ENCODE assay signal across 26 cellular contexts in genomic region chr12:94594443-94594825, GRCh38. TPM values are rescaled to one million over a fixed set of nuclear protein-coding genes. Genes with fewer than 3 reads are reported as not detected.
DNase-seq lines count a peak whose midpoint lies in the region; ATAC-seq and TF ChIP-seq lines count a peak whose summit lies in the region.
"Had no signal": no experiment of that assay in that cellular context is flagged by ENCODE, and none has a peak within 500 bp of the region (broad histone marks: within the 10 kb centered on the region; RNA-seq: fewer than 3 reads in every experiment).

No MANE protein-coding gene starts in this region.

- no peaks in the 10 kb centered on the region for H4K20me1 ChIP-seq in BLaER1

- CTCF ChIA-PET in activated CD8-positive, alpha-beta T cell treated with anti-CD3 and anti-CD28 coated beads, Interleukin-2, amount 10 ng/mL, durations not matched to agents 7 days and 5 days (lab: Charles Lee) = no interaction called here

- POLR2A ChIA-PET in activated CD8-positive, alpha-beta T cell treated with anti-CD3 and anti-CD28 coated beads, Interleukin-2, amount 10 ng/mL, durations not matched to agents 7 days and 5 days (lab: Charles Lee) = no interaction called here

- ATAC-seq in HG02610 (IDR thresholded peaks at IDR 0.05; ENCODE audit: unreplicated experiment) (peak; percentile 14), HG02870 (IDR thresholded peaks at IDR 0.05; ENCODE audit: unreplicated experiment) (no peak)
- ATAC-seq in activated CD8-positive, alpha-beta T cell treated with anti-CD3 and anti-CD28 coated beads, Interleukin-2, amount 10 ng/mL, durations not matched to agents 7 days and 5 days = no peak

- peak; percentile 36 for DNase-seq in dermis blood vessel endothelial cell
- no peak for DNase-seq in nephron progenitor cell
- no peak for DNase-seq in cortex of kidney (lab: John Stamatoyannopoulos, UW)
- no peak for DNase-seq in activated CD8-positive, alpha-beta T cell treated with anti-CD3 and anti-CD28 coated beads, Interleukin-2, amount 10 ng/mL, durations not matched to agents 7 days and 5 days
- DNase-seq in iPS-NIHi11 (ENCODE audit: low spot score) = no peak
- DNase-seq: activated CD4-positive, alpha-beta T cell treated with anti-CD3 and anti-CD28 coated beads for 48 hours; activated naive CD4-positive, alpha-beta T cell; activated T-cell treated with anti-CD3 and anti-CD28 coated beads, Interleukin-2, amount 50 U/mL, for 48 hours; C1 segment of cervical spinal cord; colonic mucosa; KBM-7; kidney glomerular epithelial cell; mesenchymal stem cell; NCI-H1436; NCI-H2171; NCI-H524 treated with DMSO at 0.1 percent for 48 hours; NK-92 treated with Interleukin-12 subunit alpha and Interleukin-12 subunit beta, amount 100 ng/mL, for 24 hours; Peyer's patch; stimulated activated CD4-positive, alpha-beta T cell treated with anti-CD3 and anti-CD28 coated beads, Interleukin-1b, Interleukin-23, amount 100 ng/mL, for 48 hours; T-helper 2 cell had no signal

- H3K27me3 ChIP-seq in BLaER1 = no peaks in the 10 kb centered on the region
- H3K27me3 ChIP-seq: adrenal gland, colonic mucosa, Peyer's patch had no signal

- no peak overlapping the region for H3K4me3 Mint-ChIP-seq in nephron progenitor cell
- H3K4me3 Mint-ChIP-seq in activated CD8-positive, alpha-beta T cell treated with anti-CD3 and anti-CD28 coated beads, Interleukin-2, amount 10 ng/mL, durations not matched to agents 7 days and 5 days = no peak overlapping the region

- peaks cover 59% of the 10 kb centered on the region for H3K4me1 ChIP-seq in BLaER1
- H3K4me1 ChIP-seq: adrenal gland, colonic mucosa, Peyer's patch had no signal

- H3K36me3 ChIP-seq in BLaER1 = no peaks in the 10 kb centered on the region
- H3K36me3 ChIP-seq: adrenal gland, colonic mucosa, Peyer's patch had no signal

- peak overlapping the region; percentile 93 for H3K27ac Mint-ChIP-seq in nephron progenitor cell
- no peak overlapping the region for H3K27ac Mint-ChIP-seq in activated CD8-positive, alpha-beta T cell treated with anti-CD3 and anti-CD28 coated beads, Interleukin-2, amount 10 ng/mL, durations not matched to agents 7 days and 5 days

- peak overlapping the region; percentile 16; the same call in 1 of the 2 replicates for H3K9ac ChIP-seq in BLaER1

- peak overlapping the region; percentile 55; the same call in 1 of the 2 replicates for H3K27ac ChIP-seq in BLaER1
- H3K27ac ChIP-seq: adrenal gland, colonic mucosa, Peyer's patch, SK-N-MC had no signal

- no peaks in the 10 kb centered on the region for H3K27me3 Mint-ChIP-seq in nephron progenitor cell (ENCODE audit: low read depth, poor library complexity)
- H3K27me3 Mint-ChIP-seq in activated CD8-positive, alpha-beta T cell treated with anti-CD3 and anti-CD28 coated beads, Interleukin-2, amount 10 ng/mL, durations not matched to agents 7 days and 5 days (ENCODE audit: low read depth) = peaks cover 22% of the 10 kb centered on the region

- no peaks in the 10 kb centered on the region for H3K9me3 Mint-ChIP-seq in nephron progenitor cell
- H3K9me3 Mint-ChIP-seq in activated CD8-positive, alpha-beta T cell treated with anti-CD3 and anti-CD28 coated beads, Interleukin-2, amount 10 ng/mL, durations not matched to agents 7 days and 5 days (ENCODE audit: insufficient read depth) = no peaks in the 10 kb centered on the region

- peak overlapping the region; percentile 1; the same call in 1 of the 2 replicates for H3K4me3 ChIP-seq in BLaER1
- H3K4me3 ChIP-seq: adrenal gland, colonic mucosa, Peyer's patch, SK-N-MC, skin epidermis had no signal

- peaks cover 38% of the 10 kb centered on the region for H3K36me3 Mint-ChIP-seq in nephron progenitor cell (ENCODE audit: low read depth)
- no peaks in the 10 kb centered on the region for H3K36me3 Mint-ChIP-seq in activated CD8-positive, alpha-beta T cell treated with anti-CD3 and anti-CD28 coated beads, Interleukin-2, amount 10 ng/mL, durations not matched to agents 7 days and 5 days (ENCODE audit: low read depth)

- peak overlapping the region; percentile 81 for H3K4me2 ChIP-seq in BLaER1

- H3K9me3 ChIP-seq in BLaER1 = no peaks in the 10 kb centered on the region
- H3K9me3 ChIP-seq: adrenal gland, colonic mucosa, Peyer's patch had no signal

- peaks cover 63% of the 10 kb centered on the region for H3K4me1 Mint-ChIP-seq in nephron progenitor cell
- no peaks in the 10 kb centered on the region for H3K4me1 Mint-ChIP-seq in activated CD8-positive, alpha-beta T cell treated with anti-CD3 and anti-CD28 coated beads, Interleukin-2, amount 10 ng/mL, durations not matched to agents 7 days and 5 days (ENCODE audit: low read depth)

- no peak for TF ChIP-seq CTCF in nephron progenitor cell (IDR thresholded peaks at IDR 0.05)

RNA-seq across cellular contexts. Expression of gene TMCC3, which starts 55.9 kb away (rescaled TPM):
- 27.8 and 34.5 TPM in 2 replicates for total RNA-seq in dermis blood vessel endothelial cell
- total RNA-seq in activated CD8-positive, alpha-beta T cell treated with anti-CD3 and anti-CD28 coated beads, Interleukin-2, amount 10 ng/mL, durations not matched to agents 7 days and 5 days = under 1 TPM; 0.18 to 0.60 TPM

Comparison
In these comparisons a context has a peak if more than half of its experiments do, and no peak if none do; other contexts are left out.
1. RNA of gene TMCC3, which starts 55.9 kb away (total RNA-seq): 27.8 to 34.5 TPM in dermis blood vessel endothelial cell; 0.18 to 0.60 TPM in activated CD8-positive, alpha-beta T cell treated with anti-CD3 and anti-CD28 coated beads, Interleukin-2, amount 10 ng/mL, durations not matched to agents 7 days and 5 days; every median in the first group is over 10 times any median in the second.